ENCODE assay signal across 14 cellular contexts in the genomic region with DNA sequence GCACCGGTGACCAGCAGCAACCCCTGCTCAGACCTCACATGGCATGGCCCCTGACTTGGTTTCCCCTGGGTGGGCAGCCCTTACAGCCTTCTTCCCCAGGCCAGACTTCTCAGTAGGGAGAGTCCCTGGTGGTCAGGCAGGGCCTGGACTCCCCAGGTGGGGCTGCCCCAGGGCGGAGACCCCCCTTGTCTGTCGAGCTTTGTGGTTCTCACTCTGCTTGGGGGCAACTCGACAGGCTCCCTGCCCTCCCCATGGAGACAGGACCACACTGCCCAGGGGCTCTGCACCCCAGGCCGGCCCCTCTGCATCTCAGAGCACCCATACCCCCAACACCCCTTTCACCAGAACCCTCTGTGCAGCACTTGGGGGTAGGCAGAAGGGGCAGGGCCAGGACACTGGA.
A peak's percentile ranks its signal among the peaks of the same experiment; 100 is the strongest.
DNase-seq lines count a peak whose midpoint lies in the region; ATAC-seq and TF ChIP-seq lines count a peak whose summit lies in the region.
"Had no signal": no experiment of that assay in that cellular context is flagged by ENCODE, and none has a peak within 500 bp of the region (broad histone marks: within the 10 kb centered on the region; RNA-seq: fewer than 3 reads in every experiment).

No MANE protein-coding gene starts in this region.

- intact Hi-C loops in natural killer cell (cut with micrococcal nuclease), result no loop called here
- intact Hi-C loops in left ventricle myocardium superior (cut with micrococcal nuclease), result no loop called here
- intact Hi-C loops in posterior vena cava (cut with DNase I), result no loop called here

- no peaks in the 10 kb centered on the region for H3K27me3 Mint-ChIP-seq in natural killer cell treated with Interleukin-12 subunit alpha and Interleukin-12 subunit beta and Interleukin-15 and Interleukin-18, amount 100 ng/mL, for 72 hours
- no peaks in the 10 kb centered on the region for H3K27me3 Mint-ChIP-seq in natural killer cell (ENCODE audit: low read depth in 2 of 2)

- H3K9me3 Mint-ChIP-seq in natural killer cell treated with Interleukin-12 subunit alpha and Interleukin-12 subunit beta and Interleukin-15 and Interleukin-18, amount 100 ng/mL, for 72 hours, result no peaks in the 10 kb centered on the region
- no peaks in the 10 kb centered on the region for H3K9me3 Mint-ChIP-seq in natural killer cell

- no peak for TF ChIP-seq CTCF in natural killer cell (IDR thresholded peaks at IDR 0.05)

- H3K9ac ChIP-seq in Karpas-422 (ENCODE audit: low read length), result no peak overlapping the region
- H3K9ac ChIP-seq: GM23248, KMS-11 had no signal

- peak; percentile 26 for DNase-seq in natural killer cell treated with Interleukin-12 subunit alpha and Interleukin-12 subunit beta and Interleukin-15 and Interleukin-18, amount 100 ng/mL, for 72 hours (ENCODE audit: low spot score)
- no peak for DNase-seq in natural killer cell
- peak; percentile 17 for DNase-seq in left ventricle myocardium superior
- peak; percentile 68 for DNase-seq in posterior vena cava (ENCODE audit: low spot score)
- DNase-seq in Karpas-422, result no peak
- no peak for DNase-seq in activated CD4-positive, CD25-positive, alpha-beta regulatory T cell (lab: John Stamatoyannopoulos, UW)
- DNase-seq in NCI-H1694 (lab: John Stamatoyannopoulos, UW), result no peak
- DNase-seq: GM23248, HCEC 1CT, NCI-H1417 treated with DMSO at 0.1 percent for 48 hours, NCI-H1930, NCI-H526 had no signal

- H3K27me3 ChIP-seq in Karpas-422 (ENCODE audit: low read length), result no peaks in the 10 kb centered on the region

- H3K27ac Mint-ChIP-seq in natural killer cell treated with Interleukin-12 subunit alpha and Interleukin-12 subunit beta and Interleukin-15 and Interleukin-18, amount 100 ng/mL, for 72 hours, result no peak overlapping the region
- H3K27ac Mint-ChIP-seq in natural killer cell, result no peak overlapping the region

- H3K36me3 ChIP-seq in Karpas-422 (ENCODE audit: insufficient read depth, low read length), result no peaks in the 10 kb centered on the region

- ATAC-seq in natural killer cell treated with Interleukin-12 subunit alpha and Interleukin-12 subunit beta and Interleukin-15 and Interleukin-18, amount 100 ng/mL, for 72 hours, result peak in 1 of 2 donors; percentile 4
- ATAC-seq in natural killer cell (no peak), left ventricle myocardium superior (no peak)
- ATAC-seq: A549 had no signal

- H3K4me1 Mint-ChIP-seq in natural killer cell treated with Interleukin-12 subunit alpha and Interleukin-12 subunit beta and Interleukin-15 and Interleukin-18, amount 100 ng/mL, for 72 hours (ENCODE audit: low read depth in 2 of 2), result no peaks in the 10 kb centered on the region
- no peaks in the 10 kb centered on the region for H3K4me1 Mint-ChIP-seq in natural killer cell

- no peak overlapping the region for H3K4me3 ChIP-seq in Karpas-422 (ENCODE audit: low read length)
- H3K4me3 ChIP-seq: A549, GM23248 had no signal

- H3K36me3 Mint-ChIP-seq in natural killer cell treated with Interleukin-12 subunit alpha and Interleukin-12 subunit beta and Interleukin-15 and Interleukin-18, amount 100 ng/mL, for 72 hours, result no peaks in the 10 kb centered on the region
- no peaks in the 10 kb centered on the region for H3K36me3 Mint-ChIP-seq in natural killer cell

- H3K9me2 ChIP-seq in Karpas-422 (replicated peaks; ENCODE audit: insufficient read depth, low read length), result no peaks in the 10 kb centered on the region

- H3K9me3 ChIP-seq in Karpas-422 (ENCODE audit: low read length), result no peaks in the 10 kb centered on the region
- H3K9me3 ChIP-seq: A549 had no signal

- H3K4me2 ChIP-seq in Karpas-422 (ENCODE audit: low read depth, low read length, poor library complexity, severe bottlenecking), result no peak overlapping the region
- H3K4me2 ChIP-seq: A549, KMS-11 had no signal

- no peak overlapping the region for H3K27ac ChIP-seq in Karpas-422 (ENCODE audit: low read length)
- H3K27ac ChIP-seq: GM23248, KMS-11 had no signal

- no peaks in the 10 kb centered on the region for H4K20me1 ChIP-seq in Karpas-422 (ENCODE audit: insufficient read depth, low read depth, low read length)

- no peaks in the 10 kb centered on the region for H3K79me2 ChIP-seq in Karpas-422 (ENCODE audit: low read length)

- no peak overlapping the region for H2AFZ ChIP-seq in Karpas-422 (ENCODE audit: low read length)
- H2AFZ ChIP-seq: GM23248 had no signal

- H3K4me3 Mint-ChIP-seq in natural killer cell treated with Interleukin-12 subunit alpha and Interleukin-12 subunit beta and Interleukin-15 and Interleukin-18, amount 100 ng/mL, for 72 hours, result no peak overlapping the region
- H3K4me3 Mint-ChIP-seq in natural killer cell, result no peak overlapping the region

- peaks cover 42% of the 10 kb centered on the region for H3K4me1 ChIP-seq in Karpas-422 (ENCODE audit: low read length)

Comparison
In these comparisons a context has a peak if more than half of its experiments do, and no peak if none do; other contexts are left out.
1. DNase-seq: peak in natural killer cell treated with Interleukin-12 subunit alpha and Interleukin-12 subunit beta and Interleukin-15 and Interleukin-18, amount 100 ng/mL, for 72 hours (single experiment), left ventricle myocardium superior (single experiment) and posterior vena cava (single experiment); none in natural killer cell (single experiment), Karpas-422 (single experiment), activated CD4-positive, CD25-positive, alpha-beta regulatory T cell (0 of 4) and NCI-H1694 (single experiment).